In genomic region chr1:44010935-44011610, GRCh38 we compare ENCODE assay signal across 1 cellular context.
TF ChIP-seq lines count a peak whose summit lies in the region.

No MANE protein-coding gene starts in this region.

TF ChIP-seq in H1, 55 proteins besides CTCF, POLR2A, EP300 and RAD21:
- TF ChIP-seq SP4 (IDR thresholded peaks at IDR 0.05; ENCODE audit: low read length) = no peak
- no peak for TF ChIP-seq CEBPB (IDR thresholded peaks at IDR 0.05; ENCODE audit: low read depth, low read length)
- TF ChIP-seq SRF (IDR thresholded peaks at IDR 0.05; ENCODE audit: low read depth, low read length) = no peak
- TF ChIP-seq RXRA (IDR thresholded peaks at IDR 0.05; ENCODE audit: insufficient read depth, low read depth, low read length) = no peak
- TF ChIP-seq TAF1 (IDR thresholded peaks at IDR 0.05; ENCODE audit: low read depth, low read length) = no peak
- no peak for TF ChIP-seq SIX5 (IDR thresholded peaks at IDR 0.05; ENCODE audit: low read depth, low read length)
- TF ChIP-seq RBBP5 (IDR thresholded peaks at IDR 0.05; ENCODE audit: borderline replicate concordance, low read depth, low read length) = no peak
